Comparison of ENCODE assay signal across 11 cellular contexts in genomic region chr7:139681812-139682135, GRCh38.
DNase-seq lines count a peak whose midpoint lies in the region; ATAC-seq and TF ChIP-seq lines count a peak whose summit lies in the region.
"Had no signal": no experiment of that assay in that cellular context is flagged by ENCODE, and none has a peak within 500 bp of the region (broad histone marks: within the 10 kb centered on the region; RNA-seq: fewer than 3 reads in every experiment).

No MANE protein-coding gene starts in this region.

- intact Hi-C loops in esophagus muscularis mucosa (cut with DNase I), result no loop called here

- WGBS in esophagus muscularis mucosa, result 91% methylated on average over 4 of the region's 4 CpGs

- peaks cover 28% of the 10 kb centered on the region; the same call in 1 of the 2 replicates for H4K20me1 ChIP-seq in BLaER1

- peaks cover 89 to 91% of the 10 kb centered on the region in 2 donors for H3K4me1 Mint-ChIP-seq in natural killer cell treated with Interleukin-12 subunit alpha and Interleukin-12 subunit beta and Interleukin-15 and Interleukin-18, amount 100 ng/mL, for 72 hours (ENCODE audit: low read depth in 2 of 2)

- H3K36me3 Mint-ChIP-seq in natural killer cell treated with Interleukin-12 subunit alpha and Interleukin-12 subunit beta and Interleukin-15 and Interleukin-18, amount 100 ng/mL, for 72 hours, result peaks cover 34% of the 10 kb centered on the region

- H3K27ac Mint-ChIP-seq in natural killer cell treated with Interleukin-12 subunit alpha and Interleukin-12 subunit beta and Interleukin-15 and Interleukin-18, amount 100 ng/mL, for 72 hours, result peak overlapping the region; percentile 96 to 98
- H3K27ac Mint-ChIP-seq: WTC11 had no signal

- H3K4me1 ChIP-seq in BLaER1 (peaks cover 37% of the 10 kb centered on the region), esophagus muscularis mucosa (peaks cover 44 to 54% (median 48%) of the 10 kb centered on the region in 4 donors)

- H3K9me3 Mint-ChIP-seq in natural killer cell treated with Interleukin-12 subunit alpha and Interleukin-12 subunit beta and Interleukin-15 and Interleukin-18, amount 100 ng/mL, for 72 hours, result peaks cover 12% of the 10 kb centered on the region

- peak overlapping the region; percentile 87 for H3K4me3 Mint-ChIP-seq in natural killer cell treated with Interleukin-12 subunit alpha and Interleukin-12 subunit beta and Interleukin-15 and Interleukin-18, amount 100 ng/mL, for 72 hours
- H3K4me3 Mint-ChIP-seq: WTC11 had no signal

- H3K4me3 ChIP-seq in BLaER1, result no peak overlapping the region
- no peak overlapping the region for H3K4me3 ChIP-seq in H7 (ENCODE audit: insufficient read depth, low read depth, low read length)
- no peak overlapping the region for H3K4me3 ChIP-seq in esophagus muscularis mucosa
- H3K4me3 ChIP-seq: transverse colon had no signal

- TF ChIP-seq CTCF in esophagus muscularis mucosa (IDR thresholded peaks at IDR 0.05), result no peak

- peak overlapping the region; percentile 70 for H3K4me2 ChIP-seq in BLaER1

- TF ChIP-seq POLR2A in esophagus muscularis mucosa (IDR thresholded peaks at IDR 0.05; ENCODE audit: low read depth), result no peak

- ATAC-seq in natural killer cell treated with Interleukin-12 subunit alpha and Interleukin-12 subunit beta and Interleukin-15 and Interleukin-18, amount 100 ng/mL, for 72 hours, result no peak
- ATAC-seq: WTC11 had no signal

- DNase-seq in H7 (peak; percentile 9), caudate nucleus (lab: John Stamatoyannopoulos, UW) (no peak), esophagus muscularis mucosa (ENCODE audit: extremely low spot score) (no peak), SHP77 (lab: John Stamatoyannopoulos, UW) (no peak), iPS-NIHi11 (ENCODE audit: low spot score) (no peak), NCI-H226 (no peak)
- no peak for DNase-seq in natural killer cell treated with Interleukin-12 subunit alpha and Interleukin-12 subunit beta and Interleukin-15 and Interleukin-18, amount 100 ng/mL, for 72 hours (ENCODE audit: low spot score)
- DNase-seq: cerebellar nuclear complex, transverse colon had no signal

- no peak overlapping the region for H3K27ac ChIP-seq in BLaER1
- H3K27ac ChIP-seq in caudate nucleus (ENCODE audit: low read depth, low read length), result peak overlapping the region; percentile 11
- H3K27ac ChIP-seq in esophagus muscularis mucosa (replicated peaks in 1 of 4), result peak overlapping the region in 1 of 4 donors; percentile 6

- no peaks in the 10 kb centered on the region for H3K27me3 ChIP-seq in BLaER1
- no peaks in the 10 kb centered on the region for H3K27me3 ChIP-seq in H7 (ENCODE audit: control insufficient read depth, insufficient read depth, low read length)
- H3K27me3 ChIP-seq in esophagus muscularis mucosa, result no peaks in the 10 kb centered on the region
- H3K27me3 ChIP-seq: transverse colon had no signal

- H3K9me3 ChIP-seq in BLaER1 (peaks cover 33% of the 10 kb centered on the region), esophagus muscularis mucosa (peaks cover 0 to 3% (median 0%) of the 10 kb centered on the region in 4 donors)
- H3K9me3 ChIP-seq: transverse colon had no signal

- TF ChIP-seq EP300 in esophagus muscularis mucosa (IDR thresholded peaks at IDR 0.05), result no peak

- H3K36me3 ChIP-seq in BLaER1 (peaks cover 67% of the 10 kb centered on the region), H7 (replicated peaks; ENCODE audit: control insufficient read depth, insufficient read depth, low read length) (no peaks in the 10 kb centered on the region), esophagus muscularis mucosa (no peaks in the 10 kb centered on the region)
- H3K36me3 ChIP-seq: transverse colon had no signal

- H3K9ac ChIP-seq in BLaER1, result no peak overlapping the region

- H3K27me3 Mint-ChIP-seq in natural killer cell treated with Interleukin-12 subunit alpha and Interleukin-12 subunit beta and Interleukin-15 and Interleukin-18, amount 100 ng/mL, for 72 hours, result no peaks in the 10 kb centered on the region
